In the genomic region with DNA sequence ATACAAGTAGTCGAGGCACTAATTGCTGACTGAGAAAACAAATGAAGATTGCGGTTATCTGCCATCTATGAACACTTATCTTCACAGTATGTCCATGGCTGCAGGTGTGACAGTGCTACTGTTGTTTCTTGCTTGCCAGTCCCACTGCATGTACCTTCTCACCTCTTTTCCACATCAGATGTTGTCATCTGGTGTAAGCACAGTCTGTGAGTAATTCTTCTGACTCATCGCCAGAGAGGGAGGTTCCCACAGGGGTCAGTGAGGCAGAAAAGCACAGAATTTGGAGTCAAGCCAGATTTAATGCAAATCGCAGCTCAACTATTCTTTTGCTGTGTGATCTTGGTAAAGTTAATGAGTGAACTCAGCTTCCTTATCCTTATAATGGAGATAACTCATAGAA, we compare ENCODE assay signal across 8 cellular contexts.
DNase-seq lines count a peak whose midpoint lies in the region; ATAC-seq and TF ChIP-seq lines count a peak whose summit lies in the region.

No MANE protein-coding gene starts in this region.

- TF ChIP-seq CTCF in esophagus muscularis mucosa (IDR thresholded peaks at IDR 0.05): no peak

- no peaks in the 10 kb centered on the region for H3K27me3 ChIP-seq in esophagus muscularis mucosa

- WGBS in esophagus muscularis mucosa: 58% methylated on average over 4 of the region's 4 CpGs

- peak overlapping the region; percentile 34 to 85 for H3K27ac Mint-ChIP-seq in stimulated activated naive CD8-positive, alpha-beta T cell treated with anti-CD3 and anti-CD28 coated beads, Interleukin-15, amount 100 ng/mL, for 72 hours
- no peak overlapping the region for H3K27ac Mint-ChIP-seq in activated CD4-positive, alpha-beta T cell treated with anti-CD3 and anti-CD28 coated beads, Interleukin-2, amount 10 ng/mL, durations not matched to agents 24 days and 14 days

- H3K9me3 Mint-ChIP-seq in stimulated activated naive CD8-positive, alpha-beta T cell treated with anti-CD3 and anti-CD28 coated beads, Interleukin-15, amount 100 ng/mL, for 72 hours: no peaks in the 10 kb centered on the region
- no peaks in the 10 kb centered on the region for H3K9me3 Mint-ChIP-seq in activated CD4-positive, alpha-beta T cell treated with anti-CD3 and anti-CD28 coated beads, Interleukin-2, amount 10 ng/mL, durations not matched to agents 24 days and 14 days

- no peak overlapping the region for H3K27ac ChIP-seq in esophagus muscularis mucosa (replicated peaks in 1 of 4)

- H3K36me3 ChIP-seq in esophagus muscularis mucosa: no peaks in the 10 kb centered on the region

- no peak for TF ChIP-seq EP300 in esophagus muscularis mucosa (IDR thresholded peaks at IDR 0.05)

- peaks cover 0 to 6% (median 0%) of the 10 kb centered on the region in 4 donors for H3K4me1 ChIP-seq in esophagus muscularis mucosa

- H3K36me3 Mint-ChIP-seq in activated CD4-positive, alpha-beta T cell treated with anti-CD3 and anti-CD28 coated beads, Interleukin-2, amount 10 ng/mL, durations not matched to agents 24 days and 14 days (ENCODE audit: low read depth): no peaks in the 10 kb centered on the region

- no peak for TF ChIP-seq POLR2A in esophagus muscularis mucosa (IDR thresholded peaks at IDR 0.05; ENCODE audit: low read depth)

- ATAC-seq in GM18499 (IDR thresholded peaks at IDR 0.05; ENCODE audit: insufficient read depth, unreplicated experiment) (peak; percentile 75), HG02623 (IDR thresholded peaks at IDR 0.05; ENCODE audit: unreplicated experiment) (peak; percentile 91)
- ATAC-seq in stimulated activated naive CD8-positive, alpha-beta T cell treated with anti-CD3 and anti-CD28 coated beads, Interleukin-15, amount 100 ng/mL, for 72 hours: peak; percentile 96

- intact Hi-C loops in esophagus muscularis mucosa (cut with DNase I): no loop called here
- intact Hi-C loops in activated CD4-positive, alpha-beta T cell treated with anti-CD3 and anti-CD28 coated beads, Interleukin-2, amount 10 ng/mL, durations not matched to agents 24 days and 14 days (cut with micrococcal nuclease): no loop called here

- peaks cover 5% of the 10 kb centered on the region for H3K4me1 Mint-ChIP-seq in stimulated activated naive CD8-positive, alpha-beta T cell treated with anti-CD3 and anti-CD28 coated beads, Interleukin-15, amount 100 ng/mL, for 72 hours
- no peaks in the 10 kb centered on the region for H3K4me1 Mint-ChIP-seq in activated CD4-positive, alpha-beta T cell treated with anti-CD3 and anti-CD28 coated beads, Interleukin-2, amount 10 ng/mL, durations not matched to agents 24 days and 14 days

- no peaks in the 10 kb centered on the region for H3K9me3 ChIP-seq in esophagus muscularis mucosa

- no peaks in the 10 kb centered on the region for H3K27me3 Mint-ChIP-seq in stimulated activated naive CD8-positive, alpha-beta T cell treated with anti-CD3 and anti-CD28 coated beads, Interleukin-15, amount 100 ng/mL, for 72 hours
- H3K27me3 Mint-ChIP-seq in activated CD4-positive, alpha-beta T cell treated with anti-CD3 and anti-CD28 coated beads, Interleukin-2, amount 10 ng/mL, durations not matched to agents 24 days and 14 days: no peaks in the 10 kb centered on the region

- no peak overlapping the region for H3K4me3 Mint-ChIP-seq in stimulated activated naive CD8-positive, alpha-beta T cell treated with anti-CD3 and anti-CD28 coated beads, Interleukin-15, amount 100 ng/mL, for 72 hours
- H3K4me3 Mint-ChIP-seq in activated CD4-positive, alpha-beta T cell treated with anti-CD3 and anti-CD28 coated beads, Interleukin-2, amount 10 ng/mL, durations not matched to agents 24 days and 14 days: no peak overlapping the region

- H3K4me3 ChIP-seq in esophagus muscularis mucosa: no peak overlapping the region

- DNase-seq in ACHN (peak; percentile 79), NCI-H1105 (lab: John Stamatoyannopoulos, UW) (peak; percentile 13), dermis blood vessel endothelial cell (peak; percentile 63), esophagus muscularis mucosa (ENCODE audit: extremely low spot score) (no peak)
- peak in 1 of 2 donors; percentile 24 for DNase-seq in stimulated activated naive CD8-positive, alpha-beta T cell treated with anti-CD3 and anti-CD28 coated beads, Interleukin-15, amount 100 ng/mL, for 72 hours
- DNase-seq in activated CD4-positive, alpha-beta T cell treated with anti-CD3 and anti-CD28 coated beads, Interleukin-2, amount 10 ng/mL, durations not matched to agents 24 days and 14 days: no peak

- in situ Hi-C loops in ACHN (cut with HindIII; ENCODE audit: low pct_ligation_motif_present, low pct_unique_long_range_greater_than_20kb, low sequenced_read_pairs): no loop called here

Comparison
In these comparisons a context has a peak if more than half of its experiments do, and no peak if none do; other contexts are left out.
1. DNase-seq: peak in ACHN (single experiment), NCI-H1105 (single experiment) and dermis blood vessel endothelial cell (single experiment); none in esophagus muscularis mucosa (single experiment) and activated CD4-positive, alpha-beta T cell treated with anti-CD3 and anti-CD28 coated beads, Interleukin-2, amount 10 ng/mL, durations not matched to agents 24 days and 14 days (single experiment).
2. Peak in every context shown above with its lines, with median percentiles within 50 percentile points of each other: ATAC-seq.